13 cellular contexts compared by ENCODE assay signal in genomic region chr2:222294996-222295367, GRCh38. TPM values are rescaled to one million over a fixed set of nuclear protein-coding genes. Genes with fewer than 3 reads are reported as not detected.
DNase-seq lines count a peak whose midpoint lies in the region; ATAC-seq lines count a peak whose summit lies in the region.
"Had no signal": no experiment of that assay in that cellular context is flagged by ENCODE, and none has a peak within 500 bp of the region (broad histone marks: within the 10 kb centered on the region; RNA-seq: fewer than 3 reads in every experiment).

No MANE protein-coding gene starts in this region.

- no peaks in the 10 kb centered on the region for H3K36me3 Mint-ChIP-seq in activated T-cell treated with anti-CD3 and anti-CD28 coated beads, Interleukin-2, amount 50 U/mL, for 4 hours (ENCODE audit: insufficient read depth)
- H3K36me3 Mint-ChIP-seq in activated naive CD8-positive, alpha-beta T cell treated with anti-CD3 and anti-CD28 coated beads for 36 hours, result peaks cover 7% of the 10 kb centered on the region
- H3K36me3 Mint-ChIP-seq in stimulated activated effector memory CD8-positive, alpha-beta T cell treated with anti-CD3 and anti-CD28 coated beads, Interleukin-12 subunit alpha, Interleukin-12 subunit beta, amount 100 ng/mL, for 72 hours, result peaks cover 22% of the 10 kb centered on the region

- no peak overlapping the region for H3K27ac ChIP-seq in SJCRH30
- H3K27ac ChIP-seq: RWPE1 had no signal

- H3K9me3 Mint-ChIP-seq in activated T-cell treated with anti-CD3 and anti-CD28 coated beads, Interleukin-2, amount 50 U/mL, for 4 hours, result peaks cover 5% of the 10 kb centered on the region
- H3K9me3 Mint-ChIP-seq in activated naive CD8-positive, alpha-beta T cell treated with anti-CD3 and anti-CD28 coated beads for 36 hours, result peaks cover 7% of the 10 kb centered on the region
- peaks cover 4% of the 10 kb centered on the region for H3K9me3 Mint-ChIP-seq in stimulated activated effector memory CD8-positive, alpha-beta T cell treated with anti-CD3 and anti-CD28 coated beads, Interleukin-12 subunit alpha, Interleukin-12 subunit beta, amount 100 ng/mL, for 72 hours

- no peaks in the 10 kb centered on the region for H3K27me3 ChIP-seq in SJCRH30

- peak overlapping the region; percentile 53 for H3K4me3 Mint-ChIP-seq in activated T-cell treated with anti-CD3 and anti-CD28 coated beads, Interleukin-2, amount 50 U/mL, for 4 hours
- peak overlapping the region; percentile 42 for H3K4me3 Mint-ChIP-seq in activated naive CD8-positive, alpha-beta T cell treated with anti-CD3 and anti-CD28 coated beads for 36 hours
- H3K4me3 Mint-ChIP-seq in stimulated activated effector memory CD8-positive, alpha-beta T cell treated with anti-CD3 and anti-CD28 coated beads, Interleukin-12 subunit alpha, Interleukin-12 subunit beta, amount 100 ng/mL, for 72 hours, result peak overlapping the region; percentile 35

- H3K36me3 ChIP-seq in SJCRH30, result peaks cover 63% of the 10 kb centered on the region
- H3K36me3 ChIP-seq: BE2C had no signal

- no peaks in the 10 kb centered on the region for H3K9me3 ChIP-seq in iPS-18c (ENCODE audit: control insufficient read depth, insufficient read depth, low read length)
- no peaks in the 10 kb centered on the region for H3K9me3 ChIP-seq in SJCRH30 (replicated peaks)

- peaks cover 40% of the 10 kb centered on the region for H3K4me1 Mint-ChIP-seq in activated T-cell treated with anti-CD3 and anti-CD28 coated beads, Interleukin-2, amount 50 U/mL, for 4 hours (ENCODE audit: low read depth)
- H3K4me1 Mint-ChIP-seq in activated naive CD8-positive, alpha-beta T cell treated with anti-CD3 and anti-CD28 coated beads for 36 hours, result peaks cover 20% of the 10 kb centered on the region
- peaks cover 17% of the 10 kb centered on the region for H3K4me1 Mint-ChIP-seq in stimulated activated effector memory CD8-positive, alpha-beta T cell treated with anti-CD3 and anti-CD28 coated beads, Interleukin-12 subunit alpha, Interleukin-12 subunit beta, amount 100 ng/mL, for 72 hours

- H3K4me3 ChIP-seq in iPS-18c (ENCODE audit: insufficient read depth, low read depth, low read length) (peak overlapping the region; percentile 34; the same call in 1 of the 2 replicates), SJCRH30 (no peak overlapping the region)

- no peaks in the 10 kb centered on the region for H3K4me1 ChIP-seq in SJCRH30
- H3K4me1 ChIP-seq: BE2C had no signal

- no peak overlapping the region for H3K27ac Mint-ChIP-seq in activated naive CD8-positive, alpha-beta T cell treated with anti-CD3 and anti-CD28 coated beads for 36 hours
- H3K27ac Mint-ChIP-seq in stimulated activated effector memory CD8-positive, alpha-beta T cell treated with anti-CD3 and anti-CD28 coated beads, Interleukin-12 subunit alpha, Interleukin-12 subunit beta, amount 100 ng/mL, for 72 hours, result no peak overlapping the region

- H3K27me3 Mint-ChIP-seq in activated T-cell treated with anti-CD3 and anti-CD28 coated beads, Interleukin-2, amount 50 U/mL, for 4 hours (ENCODE audit: low read depth), result peaks cover 97% of the 10 kb centered on the region
- H3K27me3 Mint-ChIP-seq in activated naive CD8-positive, alpha-beta T cell treated with anti-CD3 and anti-CD28 coated beads for 36 hours, result peaks cover 100% of the 10 kb centered on the region

- DNase-seq in activated T-cell treated with anti-CD3 and anti-CD28 coated beads, Interleukin-2, amount 50 U/mL, for 4 hours, result no peak
- no peak for DNase-seq in activated T-cell treated with anti-CD3 and anti-CD28 coated beads, Interleukin-2, amount 50 U/mL, for 1 hour
- no peak for DNase-seq in activated naive CD8-positive, alpha-beta T cell treated with anti-CD3 and anti-CD28 coated beads for 36 hours
- DNase-seq in stimulated activated effector memory CD8-positive, alpha-beta T cell treated with anti-CD3 and anti-CD28 coated beads, Interleukin-12 subunit alpha, Interleukin-12 subunit beta, amount 100 ng/mL, for 72 hours (ENCODE audit: low spot score in 2 of 2), result no peak
- DNase-seq in OCI-M2 (lab: John Stamatoyannopoulos, UW; ENCODE audit: unreplicated experiment) (no peak), SJCRH30 (no peak)
- no peak for DNase-seq in activated CD4-positive, CD25-positive, alpha-beta regulatory T cell (lab: John Stamatoyannopoulos, UW)
- DNase-seq: BE2C, GOT3, islet precursor cell, NCI-H187 treated with DMSO at 0.1 percent for 48 hours had no signal

- no peak for ATAC-seq in activated T-cell treated with anti-CD3 and anti-CD28 coated beads, Interleukin-2, amount 50 U/mL, for 4 hours
- no peak for ATAC-seq in stimulated activated effector memory CD8-positive, alpha-beta T cell treated with anti-CD3 and anti-CD28 coated beads, Interleukin-12 subunit alpha, Interleukin-12 subunit beta, amount 100 ng/mL, for 72 hours

RNA-seq across cellular contexts. Expression of gene PAX3, which starts 3.8 kb away (rescaled TPM):
- total RNA-seq in activated T-cell treated with anti-CD3 and anti-CD28 coated beads, Interleukin-2, amount 50 U/mL, for 4 hours, result not detected
- total RNA-seq in activated naive CD8-positive, alpha-beta T cell treated with anti-CD3 and anti-CD28 coated beads for 36 hours, result not detected
- total RNA-seq in SJCRH30 (2014; rRNA removed; shearing (Covaris generic)), result 116 and 117 TPM in 2 replicates

Comparison
In these comparisons a context has a peak if more than half of its experiments do, and no peak if none do; other contexts are left out.
1. RNA of gene PAX3, which starts 3.8 kb away (total RNA-seq): 116 to 117 TPM in SJCRH30; not detected in activated T-cell treated with anti-CD3 and anti-CD28 coated beads, Interleukin-2, amount 50 U/mL, for 4 hours and not detected in activated naive CD8-positive, alpha-beta T cell treated with anti-CD3 and anti-CD28 coated beads for 36 hours; every median in the first group is over 100 times any median in the second.
2. Peak in every context shown above with its lines, with median percentiles within 50 percentile points of each other: H3K4me3 Mint-ChIP-seq.